Comparison of ENCODE assay signal across 8 cellular contexts in the genomic region with DNA sequence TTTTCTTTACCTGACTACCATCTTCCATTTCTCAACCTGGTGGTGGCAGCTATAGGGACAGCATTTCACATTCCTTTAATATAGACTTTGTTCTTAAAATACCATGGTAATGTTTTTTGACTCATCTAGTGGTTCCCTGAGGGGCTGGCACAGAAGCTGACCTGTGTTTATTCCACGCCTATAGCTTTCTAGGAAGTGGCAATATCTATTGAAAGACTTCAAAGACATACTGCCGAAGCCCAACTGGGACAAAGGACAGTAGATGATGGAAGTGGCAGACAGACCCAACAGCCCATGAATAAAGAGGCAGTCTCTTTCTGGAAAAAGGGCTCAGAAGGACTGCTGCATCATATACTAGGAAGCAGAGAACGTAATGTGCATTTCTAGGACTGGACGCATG. TPM values are rescaled to one million over a fixed set of nuclear protein-coding genes. Genes with fewer than 3 reads are reported as not detected.
"Had no signal": no experiment of that assay in that cellular context is flagged by ENCODE, and none has a peak within 500 bp of the region (broad histone marks: within the 10 kb centered on the region; RNA-seq: fewer than 3 reads in every experiment).

No MANE protein-coding gene starts in this region.

- H3K9ac ChIP-seq: GM23248 had no signal

- DNase-seq: GM23248, GOT3, H7, HFFc6, IMR-90 had no signal

- H3K36me3 ChIP-seq: HAP-1 had no signal

- FAIRE-seq: K562 had no signal

- H2AFZ ChIP-seq: GM23248 had no signal

- H3K27ac ChIP-seq: GM23248, HL-60 had no signal

- H3K4me3 ChIP-seq: GM23248, HAP-1, K562 had no signal

- H3K9me3 ChIP-seq: HAP-1 had no signal

- H3K4me1 ChIP-seq: HAP-1 had no signal

RNA-seq across cellular contexts. Expression of gene SUN3, which starts 11.2 kb away (rescaled TPM):
- polyA plus RNA-seq: GM23248, IMR-90 had no signal

RNA-seq across cellular contexts. Expression of gene C7orf57, which starts 17.7 kb away (rescaled TPM):
- polyA plus RNA-seq: GM23248, IMR-90, K562 had no signal
